Comparison of ENCODE assay signal across 8 cellular contexts in genomic region chr1:111988743-111989453, GRCh38. TPM values are rescaled to one million over a fixed set of nuclear protein-coding genes. Genes with fewer than 3 reads are reported as not detected.
DNase-seq lines count a peak whose midpoint lies in the region; ATAC-seq and TF ChIP-seq lines count a peak whose summit lies in the region.

No MANE protein-coding gene starts in this region.

- no peak overlapping the region for H3K27ac Mint-ChIP-seq in CD8-positive, alpha-beta memory T cell
- no peak overlapping the region for H3K27ac Mint-ChIP-seq in osteocyte (ENCODE audit: unreplicated experiment)

- no peaks in the 10 kb centered on the region for H3K9me3 Mint-ChIP-seq in CD8-positive, alpha-beta memory T cell
- no peaks in the 10 kb centered on the region for H3K9me3 Mint-ChIP-seq in osteocyte (ENCODE audit: unreplicated experiment)

- H3K4me1 ChIP-seq in CD8-positive, alpha-beta memory T cell (ENCODE audit: insufficient read depth, low read length): no peaks in the 10 kb centered on the region
- peaks cover 38 to 71% (median 61%) of the 10 kb centered on the region in 4 donors for H3K4me1 ChIP-seq in esophagus muscularis mucosa

- ATAC-seq in GM21786 (IDR thresholded peaks at IDR 0.05; ENCODE audit: unreplicated experiment) (no peak), GM18517 (IDR thresholded peaks at IDR 0.05; ENCODE audit: unreplicated experiment) (no peak)

- DNase-seq in CD8-positive, alpha-beta memory T cell: no peak
- DNase-seq in NCI-H774 (lab: John Stamatoyannopoulos, UW) (peak; percentile 26), esophagus muscularis mucosa (ENCODE audit: extremely low spot score) (no peak), osteocyte (ENCODE audit: extremely low spot score, unreplicated experiment) (no peak), NCI-H2081 (lab: John Stamatoyannopoulos, UW) (no peak), NCI-H187 (lab: John Stamatoyannopoulos, UW) (no peak)

- no peak for TF ChIP-seq CTCF in esophagus muscularis mucosa (IDR thresholded peaks at IDR 0.05)
- no peak for TF ChIP-seq CTCF in osteocyte (IDR thresholded peaks at IDR 0.05)

- TF ChIP-seq EP300 in esophagus muscularis mucosa (IDR thresholded peaks at IDR 0.05): no peak

- no peak overlapping the region for H3K27ac ChIP-seq in CD8-positive, alpha-beta memory T cell (ENCODE audit: low read depth, low read length)
- peak overlapping the region; percentile 83 to 89 (median 88) for H3K27ac ChIP-seq in esophagus muscularis mucosa (replicated peaks in 1 of 4)

- 31% methylated on average over 6 of the region's 51 CpGs for WGBS in esophagus muscularis mucosa

- no peaks in the 10 kb centered on the region for H3K9me3 ChIP-seq in CD8-positive, alpha-beta memory T cell (ENCODE audit: low read length)
- no peaks in the 10 kb centered on the region for H3K9me3 ChIP-seq in esophagus muscularis mucosa

- POLR2A ChIA-PET in CD8-positive, alpha-beta memory T cell (lab: Charles Lee): no interaction called here

- TF ChIP-seq POLR2A in esophagus muscularis mucosa (IDR thresholded peaks at IDR 0.05; ENCODE audit: low read depth): no peak

- intact Hi-C loops in esophagus muscularis mucosa (cut with DNase I): no loop called here

- no peaks in the 10 kb centered on the region for H3K36me3 Mint-ChIP-seq in CD8-positive, alpha-beta memory T cell
- no peaks in the 10 kb centered on the region for H3K36me3 Mint-ChIP-seq in osteocyte (ENCODE audit: unreplicated experiment)

- peaks cover 6 to 29% (median 12%) of the 10 kb centered on the region in 3 donors for H3K4me1 Mint-ChIP-seq in CD8-positive, alpha-beta memory T cell
- peaks cover 18% of the 10 kb centered on the region for H3K4me1 Mint-ChIP-seq in osteocyte (ENCODE audit: unreplicated experiment)

- H3K27me3 Mint-ChIP-seq in CD8-positive, alpha-beta memory T cell: peaks cover 39 to 85% of the 10 kb centered on the region in 2 donors
- H3K27me3 Mint-ChIP-seq in osteocyte (ENCODE audit: unreplicated experiment): peaks cover 59% of the 10 kb centered on the region

- no peak overlapping the region for H3K4me3 ChIP-seq in CD8-positive, alpha-beta memory T cell (ENCODE audit: low read length)
- H3K4me3 ChIP-seq in esophagus muscularis mucosa: peak overlapping the region; percentile 70 to 88 (median 78)

- H3K27me3 ChIP-seq in CD8-positive, alpha-beta memory T cell (ENCODE audit: insufficient read depth, low read length, poor library complexity, severe bottlenecking): peaks cover 31% of the 10 kb centered on the region
- H3K27me3 ChIP-seq in esophagus muscularis mucosa: peaks cover 0 to 5% (median 0%) of the 10 kb centered on the region in 4 donors

- no peaks in the 10 kb centered on the region for H3K36me3 ChIP-seq in CD8-positive, alpha-beta memory T cell (ENCODE audit: insufficient read depth, low read length)
- no peaks in the 10 kb centered on the region for H3K36me3 ChIP-seq in esophagus muscularis mucosa

- H3K4me3 Mint-ChIP-seq in CD8-positive, alpha-beta memory T cell: peak overlapping the region in 6 of 7 donors; percentile 33 to 78 (median 68)
- peak overlapping the region; percentile 68 for H3K4me3 Mint-ChIP-seq in osteocyte (ENCODE audit: unreplicated experiment)

- CTCF ChIA-PET in CD8-positive, alpha-beta memory T cell (lab: Charles Lee): no interaction called here

RNA-seq across cellular contexts. Expression of gene KCND3, which starts 0.6 kb away (rescaled TPM):
- not detected for total RNA-seq in CD8-positive, alpha-beta memory T cell
- polyA plus RNA-seq in CD8-positive, alpha-beta memory T cell: not detected
- total RNA-seq in esophagus muscularis mucosa (10 to 100 TPM; 25.7 to 57.6 (median 47.5) TPM), osteocyte (2.1 TPM in 2 replicates)
